In the genomic region with DNA sequence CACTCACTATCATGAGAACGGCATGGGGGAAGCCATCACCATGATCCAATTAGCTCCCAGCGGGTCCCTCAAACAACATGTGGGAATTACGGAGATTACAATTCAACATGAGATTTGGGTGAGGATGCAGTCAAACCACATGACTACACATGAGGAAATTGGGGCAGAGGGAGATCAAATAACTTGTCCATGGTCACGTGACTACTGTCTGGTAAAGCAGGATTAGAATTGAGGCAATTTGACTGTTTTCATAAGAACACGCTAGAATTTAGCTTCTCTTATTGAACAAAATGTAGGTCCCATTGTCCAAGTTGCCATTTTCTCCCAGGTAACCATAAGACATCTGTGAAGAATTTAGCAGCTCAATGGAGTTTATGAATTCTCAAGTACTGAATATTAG, we compare ENCODE assay signal across 25 cellular contexts.
DNase-seq lines count a peak whose midpoint lies in the region; ATAC-seq, FAIRE-seq and TF ChIP-seq lines count a peak whose summit lies in the region.
"Had no signal": no experiment of that assay in that cellular context is flagged by ENCODE, and none has a peak within 500 bp of the region (broad histone marks: within the 10 kb centered on the region; RNA-seq: fewer than 3 reads in every experiment).

No MANE protein-coding gene starts in this region.

- no peak overlapping the region for H3K4me3 ChIP-seq in HepG2 (replicated peaks in 1 of 3; ENCODE audit: insufficient read depth in 1 of 3, low read depth in 2 of 3, low read length in 3 of 3)
- H3K4me3 ChIP-seq in right lobe of liver = no peak overlapping the region
- no peak overlapping the region for H3K4me3 ChIP-seq in A673 (ENCODE audit: low read depth, low read length, poor library complexity, severe bottlenecking)
- H3K4me3 ChIP-seq in K562 = no peak overlapping the region
- H3K4me3 ChIP-seq in neural progenitor cell = no peak overlapping the region
- H3K4me3 ChIP-seq: BLaER1 had no signal

- H4K20me1 ChIP-seq in HepG2 (ENCODE audit: insufficient read depth, low read length) (no peaks in the 10 kb centered on the region), K562 (replicated peaks; ENCODE audit: control insufficient read depth, insufficient read depth, low read length) (no peaks in the 10 kb centered on the region), neural progenitor cell (ENCODE audit: low read depth) (no peaks in the 10 kb centered on the region)
- H4K20me1 ChIP-seq: BLaER1 had no signal

- in situ Hi-C loops in HepG2 (cut with HindIII; ENCODE audit: extremely low pct_ligation_motif_present, low pct_unique_long_range_greater_than_20kb) = no loop called here
- in situ Hi-C loops in K562 (cut with MboI) = no loop called here

- no peaks in the 10 kb centered on the region for H3F3A ChIP-seq in neural progenitor cell (ENCODE audit: low read depth)

- H3K4me3 Mint-ChIP-seq in neural progenitor cell = no peak overlapping the region
- H3K4me3 Mint-ChIP-seq in activated CD4-positive, alpha-beta T cell treated with anti-CD3 and anti-CD28 coated beads for 36 hours = no peak overlapping the region
- H3K4me3 Mint-ChIP-seq: CD14-positive monocyte; CD4-positive, alpha-beta memory T cell; CD4-positive, CD25-positive, alpha-beta regulatory T cell; CD8-positive, alpha-beta memory T cell had no signal

- BruUV-seq in HepG2 (replicated peaks; lab: Mats Ljungman, UMichigan) (no TSS peak), A673 (replicated peaks; lab: Mats Ljungman, UMichigan) (no TSS peak), K562 (replicated peaks; lab: Mats Ljungman, UMichigan) (no TSS peak)

- CTCF ChIA-PET in HepG2 (lab: Yijun Ruan, JAX; ENCODE audit: low intra/inter-chr PET ratio, low total read pairs) (no interaction called here), A673 (lab: Charles Lee) (no interaction called here), K562 (lab: Yijun Ruan, JAX; ENCODE audit: low intra/inter-chr PET ratio) (no interaction called here)
- CTCF ChIA-PET in activated CD4-positive, alpha-beta T cell treated with anti-CD3 and anti-CD28 coated beads for 36 hours (lab: Charles Lee) = no interaction called here

- 7% methylated on average over 5 of the region's 5 CpGs for WGBS in HepG2 (ENCODE audit: low lambda C conversion rate)
- 53% methylated on average over 5 of the region's 5 CpGs for WGBS in right lobe of liver (ENCODE audit: insufficient coverage, low coverage, low lambda C conversion rate, missing lambda C conversion rate)
- 0% methylated on average over 5 of the region's 5 CpGs for WGBS in K562 (ENCODE audit: insufficient coverage, low coverage, missing lambda C conversion rate)

- H3K9me3 ChIP-seq in HepG2 (ENCODE audit: low read length) (no peaks in the 10 kb centered on the region), right lobe of liver (no peaks in the 10 kb centered on the region), A673 (ENCODE audit: low read depth, low read length, poor library complexity, severe bottlenecking) (no peaks in the 10 kb centered on the region), K562 (replicated peaks; ENCODE audit: control insufficient read depth, insufficient read depth, low read depth, low read length) (no peaks in the 10 kb centered on the region), neural progenitor cell (ENCODE audit: low read depth) (no peaks in the 10 kb centered on the region)
- H3K9me3 ChIP-seq: BE2C, BLaER1 had no signal

- TF ChIP-seq CTCF in HepG2 (CRISPR knock-in tag; IDR thresholded peaks at IDR 0.05) (no peak), right lobe of liver (IDR thresholded peaks at IDR 0.05) (no peak), A673 (conservative IDR thresholded peaks at IDR 0.05; ENCODE audit: low read depth, low read length) (no peak), K562 (IDR thresholded peaks at IDR 0.05 in 2 of 3, conservative IDR thresholded peaks at IDR 0.05 in 1 of 3; ENCODE audit: insufficient read depth in 2 of 3, low read depth in 1 of 3, low read length in 3 of 3) (no peak), neural progenitor cell (IDR thresholded peaks at IDR 0.05) (no peak)

- FAIRE-seq in HepG2 (lab: Jason Lieb, UNC) (no peak), K562 (lab: Jason Lieb, UNC) (no peak)
- FAIRE-seq: A204.1, G401.6, GM12892, GM18507 had no signal

- H3K4me2 ChIP-seq in HepG2 (ENCODE audit: low read depth, low read length) (no peak overlapping the region), K562 (ENCODE audit: insufficient read depth, low read length) (no peak overlapping the region), neural progenitor cell (no peak overlapping the region)
- H3K4me2 ChIP-seq: BLaER1 had no signal

- H3K9ac ChIP-seq in HepG2 (ENCODE audit: insufficient read depth, low read depth, low read length) (no peak overlapping the region), K562 (ENCODE audit: insufficient read depth in 1 of 2, low read depth in 2 of 2, low read length in 2 of 2) (no peak overlapping the region), neural progenitor cell (no peak overlapping the region)
- H3K9ac ChIP-seq: BLaER1 had no signal

- H3K4me1 ChIP-seq in HepG2 (ENCODE audit: insufficient read depth, low read length) (no peaks in the 10 kb centered on the region), right lobe of liver (no peaks in the 10 kb centered on the region), A673 (ENCODE audit: insufficient read depth, low read length, poor library complexity, severe bottlenecking) (no peaks in the 10 kb centered on the region), K562 (replicated peaks in 1 of 2; ENCODE audit: control insufficient read depth in 2 of 2, insufficient read depth in 2 of 2, low read length in 2 of 2) (no peaks in the 10 kb centered on the region), neural progenitor cell (no peaks in the 10 kb centered on the region)
- H3K4me1 ChIP-seq: BE2C, BLaER1 had no signal

- DNase-seq in HepG2 (ENCODE audit: low spot score) = no peak
- no peak for DNase-seq in right lobe of liver
- DNase-seq in A673 (ENCODE audit: low spot score) = peak; percentile 4
- no peak for DNase-seq in K562 (ENCODE audit: extremely low read depth in 1 of 4, low spot score in 3 of 4)
- DNase-seq in neural progenitor cell (ENCODE audit: low spot score) = no peak
- no peak for DNase-seq in activated CD4-positive, alpha-beta T cell treated with anti-CD3 and anti-CD28 coated beads for 36 hours
- DNase-seq in T-helper 2 cell = no peak
- DNase-seq in DMS114 treated with DMSO at 0.1 percent for 48 hours (lab: John Stamatoyannopoulos, UW; ENCODE audit: unreplicated experiment) = no peak
- DNase-seq: 8988T; ACHN; BE2C; C1 segment of cervical spinal cord; CD4-positive, alpha-beta memory T cell; CD4-positive, CD25-positive, alpha-beta regulatory T cell; CD8-positive, alpha-beta memory T cell; COR-L47; DMS 273 treated with DMSO at 0.1 percent for 48 hours; DMS79 treated with DMSO at 0.1 percent for 48 hours; GF-D8 had no signal

- no peak for TF ChIP-seq POLR2A in HepG2 (IDR thresholded peaks at IDR 0.05; ENCODE audit: insufficient read depth in 1 of 2, low read depth in 2 of 2, low read length in 2 of 2)
- no peak for TF ChIP-seq POLR2A in right lobe of liver (IDR thresholded peaks at IDR 0.05)
- TF ChIP-seq POLR2A in K562 (conservative IDR thresholded peaks at IDR 0.05) = no peak

- no peaks in the 10 kb centered on the region for H3K9me3 Mint-ChIP-seq in neural progenitor cell
- H3K9me3 Mint-ChIP-seq in activated CD4-positive, alpha-beta T cell treated with anti-CD3 and anti-CD28 coated beads for 36 hours (ENCODE audit: low read depth) = peaks cover 2% of the 10 kb centered on the region

- intact Hi-C loops in HepG2 (cut with micrococcal nuclease; ENCODE audit: unreplicated experiment) = no loop called here
- intact Hi-C loops in right lobe of liver (cut with DNase I) = no loop called here
- intact Hi-C loops in A673 (cut with micrococcal nuclease; ENCODE audit: unreplicated experiment) = no loop called here
- intact Hi-C loops in K562 (cut with micrococcal nuclease) = no loop called here
- intact Hi-C loops in activated CD4-positive, alpha-beta T cell treated with anti-CD3 and anti-CD28 coated beads for 36 hours (cut with DNase I, micrococcal nuclease) = no loop called here

- no peaks in the 10 kb centered on the region for H3K27me3 ChIP-seq in HepG2 (ENCODE audit: control insufficient read depth in 1 of 2, insufficient read depth in 2 of 2, low read length in 2 of 2)
- no peaks in the 10 kb centered on the region for H3K27me3 ChIP-seq in right lobe of liver
- H3K27me3 ChIP-seq in A673 (replicated peaks; ENCODE audit: insufficient read depth, low read depth, low read length, poor library complexity) = no peaks in the 10 kb centered on the region
- no peaks in the 10 kb centered on the region for H3K27me3 ChIP-seq in K562 (ENCODE audit: control insufficient read depth in 2 of 2, insufficient read depth in 2 of 2, low read length in 2 of 2)
- H3K27me3 ChIP-seq in neural progenitor cell = no peaks in the 10 kb centered on the region
- H3K27me3 ChIP-seq: BE2C, BLaER1 had no signal

- no peaks in the 10 kb centered on the region for H3K36me3 Mint-ChIP-seq in neural progenitor cell
- H3K36me3 Mint-ChIP-seq in activated CD4-positive, alpha-beta T cell treated with anti-CD3 and anti-CD28 coated beads for 36 hours (ENCODE audit: low read depth) = no peaks in the 10 kb centered on the region
- H3K36me3 Mint-ChIP-seq: CD14-positive monocyte; CD4-positive, alpha-beta memory T cell; CD4-positive, CD25-positive, alpha-beta regulatory T cell; CD8-positive, alpha-beta memory T cell had no signal

- TF ChIP-seq RAD21 in HepG2 (CRISPR knock-in tag; IDR thresholded peaks at IDR 0.05) (no peak), K562 (CRISPR knock-in tag; conservative IDR thresholded peaks at IDR 0.05 in 1 of 2, IDR thresholded peaks at IDR 0.05 in 1 of 2) (no peak)

- ATAC-seq in HepG2 (no peak), right lobe of liver (no peak), K562 (no peak)
- no peak for ATAC-seq in activated CD4-positive, alpha-beta T cell treated with anti-CD3 and anti-CD28 coated beads for 36 hours

- H3K27me3 Mint-ChIP-seq in neural progenitor cell (ENCODE audit: insufficient read depth, low read depth) = peaks cover 4% of the 10 kb centered on the region
- H3K27me3 Mint-ChIP-seq in activated CD4-positive, alpha-beta T cell treated with anti-CD3 and anti-CD28 coated beads for 36 hours = no peaks in the 10 kb centered on the region
- H3K27me3 Mint-ChIP-seq: CD4-positive, alpha-beta memory T cell; CD4-positive, CD25-positive, alpha-beta regulatory T cell; CD8-positive, alpha-beta memory T cell had no signal

- H3K27ac ChIP-seq in HepG2 (ENCODE audit: extremely low read length, insufficient read depth, low read length) (no peak overlapping the region), right lobe of liver (no peak overlapping the region), A673 (ENCODE audit: low read depth, low read length, poor library complexity, severe bottlenecking) (no peak overlapping the region), K562 (ENCODE audit: extremely low read depth, low read depth, low read length) (no peak overlapping the region), neural progenitor cell (no peak overlapping the region)
- H3K27ac ChIP-seq: BLaER1 had no signal

- peak overlapping the region; percentile 46 for H3K27ac Mint-ChIP-seq in neural progenitor cell
- H3K27ac Mint-ChIP-seq in activated CD4-positive, alpha-beta T cell treated with anti-CD3 and anti-CD28 coated beads for 36 hours = no peak overlapping the region
- H3K27ac Mint-ChIP-seq: CD14-positive monocyte; CD4-positive, alpha-beta memory T cell; CD4-positive, CD25-positive, alpha-beta regulatory T cell; CD8-positive, alpha-beta memory T cell had no signal

- peaks cover 4% of the 10 kb centered on the region for H3K4me1 Mint-ChIP-seq in neural progenitor cell
- no peaks in the 10 kb centered on the region for H3K4me1 Mint-ChIP-seq in activated CD4-positive, alpha-beta T cell treated with anti-CD3 and anti-CD28 coated beads for 36 hours
- H3K4me1 Mint-ChIP-seq: CD14-positive monocyte; CD4-positive, alpha-beta memory T cell; CD4-positive, CD25-positive, alpha-beta regulatory T cell; CD8-positive, alpha-beta memory T cell had no signal

- TF ChIP-seq EP300 in HepG2 (IDR thresholded peaks at IDR 0.05; ENCODE audit: low read depth in 2 of 2, low read length in 2 of 2) = no peak
- no peak for TF ChIP-seq EP300 in HepG2 (CRISPR knock-in tag; IDR thresholded peaks at IDR 0.05; ENCODE audit: borderline replicate concordance)
- TF ChIP-seq EP300 in K562 (IDR thresholded peaks at IDR 0.05; ENCODE audit: low read length) = no peak

- POLR2A ChIA-PET in HepG2 (lab: Yijun Ruan, JAX) = no interaction called here
- POLR2A ChIA-PET in A673 (lab: Charles Lee; ENCODE audit: low non-redundant PET) = no interaction called here
- POLR2A ChIA-PET in K562 (lab: Yijun Ruan, JAX) = no interaction called here
- POLR2A ChIA-PET in activated CD4-positive, alpha-beta T cell treated with anti-CD3 and anti-CD28 coated beads for 36 hours (lab: Charles Lee) = no interaction called here

- no peaks in the 10 kb centered on the region for H3K79me2 ChIP-seq in HepG2 (ENCODE audit: insufficient read depth, low read length)
- no peaks in the 10 kb centered on the region for H3K79me2 ChIP-seq in K562 (ENCODE audit: control insufficient read depth, insufficient read depth, low read length)
- H3K79me2 ChIP-seq in neural progenitor cell (ENCODE audit: low read depth) = no peaks in the 10 kb centered on the region

- no peaks in the 10 kb centered on the region for H3K9me1 ChIP-seq in K562 (ENCODE audit: control insufficient read depth, insufficient read depth, low read length)

- H3K36me3 ChIP-seq in HepG2 (replicated peaks in 1 of 2; ENCODE audit: control insufficient read depth in 1 of 2, insufficient read depth in 2 of 2, low read length in 2 of 2) = no peaks in the 10 kb centered on the region
- no peaks in the 10 kb centered on the region for H3K36me3 ChIP-seq in right lobe of liver
- H3K36me3 ChIP-seq in A673 (ENCODE audit: insufficient read depth, low read length, poor library complexity, severe bottlenecking) = no peaks in the 10 kb centered on the region
- H3K36me3 ChIP-seq in K562 (ENCODE audit: control insufficient read depth, insufficient read depth, low read length) = no peaks in the 10 kb centered on the region
- H3K36me3 ChIP-seq in neural progenitor cell = no peaks in the 10 kb centered on the region
- H3K36me3 ChIP-seq: BE2C, BLaER1 had no signal

- no peak overlapping the region for H2AFZ ChIP-seq in HepG2 (ENCODE audit: low read length)
- no peak overlapping the region for H2AFZ ChIP-seq in K562 (ENCODE audit: low read depth, low read length)
- H2AFZ ChIP-seq in neural progenitor cell (replicated peaks) = no peak overlapping the region
